13 cellular contexts compared by ENCODE assay signal in genomic region chrX:91779139-91779538, GRCh38. TPM values are rescaled to one million over a fixed set of nuclear protein-coding genes. Genes with fewer than 3 reads are reported as not detected.
DNase-seq lines count a peak whose midpoint lies in the region; ATAC-seq lines count a peak whose summit lies in the region.
"Not testable (repeated sequence)": the region's sequence is repeated elsewhere in the genome, so short reads cannot be mapped to it uniquely, and the experiment has no call there.
"Had no signal": no experiment of that assay in that cellular context is flagged by ENCODE, and none has a peak within 500 bp of the region (broad histone marks: within the 10 kb centered on the region; RNA-seq: fewer than 3 reads in every experiment).

A gene with protein sequence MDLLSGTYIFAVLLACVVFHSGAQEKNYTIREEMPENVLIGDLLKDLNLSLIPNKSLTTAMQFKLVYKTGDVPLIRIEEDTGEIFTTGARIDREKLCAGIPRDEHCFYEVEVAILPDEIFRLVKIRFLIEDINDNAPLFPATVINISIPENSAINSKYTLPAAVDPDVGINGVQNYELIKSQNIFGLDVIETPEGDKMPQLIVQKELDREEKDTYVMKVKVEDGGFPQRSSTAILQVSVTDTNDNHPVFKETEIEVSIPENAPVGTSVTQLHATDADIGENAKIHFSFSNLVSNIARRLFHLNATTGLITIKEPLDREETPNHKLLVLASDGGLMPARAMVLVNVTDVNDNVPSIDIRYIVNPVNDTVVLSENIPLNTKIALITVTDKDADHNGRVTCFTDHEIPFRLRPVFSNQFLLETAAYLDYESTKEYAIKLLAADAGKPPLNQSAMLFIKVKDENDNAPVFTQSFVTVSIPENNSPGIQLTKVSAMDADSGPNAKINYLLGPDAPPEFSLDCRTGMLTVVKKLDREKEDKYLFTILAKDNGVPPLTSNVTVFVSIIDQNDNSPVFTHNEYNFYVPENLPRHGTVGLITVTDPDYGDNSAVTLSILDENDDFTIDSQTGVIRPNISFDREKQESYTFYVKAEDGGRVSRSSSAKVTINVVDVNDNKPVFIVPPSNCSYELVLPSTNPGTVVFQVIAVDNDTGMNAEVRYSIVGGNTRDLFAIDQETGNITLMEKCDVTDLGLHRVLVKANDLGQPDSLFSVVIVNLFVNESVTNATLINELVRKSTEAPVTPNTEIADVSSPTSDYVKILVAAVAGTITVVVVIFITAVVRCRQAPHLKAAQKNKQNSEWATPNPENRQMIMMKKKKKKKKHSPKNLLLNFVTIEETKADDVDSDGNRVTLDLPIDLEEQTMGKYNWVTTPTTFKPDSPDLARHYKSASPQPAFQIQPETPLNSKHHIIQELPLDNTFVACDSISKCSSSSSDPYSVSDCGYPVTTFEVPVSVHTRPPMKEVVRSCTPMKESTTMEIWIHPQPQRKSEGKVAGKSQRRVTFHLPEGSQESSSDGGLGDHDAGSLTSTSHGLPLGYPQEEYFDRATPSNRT (N-terminal part only) (plus strand): TSS chrX:91779375. CDS start chrX:91835505, 56,130 bp downstream.

- not testable (repeated sequence) for H3K4me1 Mint-ChIP-seq in T-cell

- H3K27ac ChIP-seq in mesodermal cell (ENCODE audit: low read depth, low read length, severe bottlenecking) = not testable (repeated sequence)

- H3K36me3 Mint-ChIP-seq in T-cell = not testable (repeated sequence)

- ATAC-seq in T-cell (replicated peaks in 1 of 4) = peak; percentile 9 to 59 (median 24)
- ATAC-seq in left ventricle myocardium superior = not testable (repeated sequence)

- no CpG with 5 or more reads among the region's 23 CpGs for WGBS in mesodermal cell (ENCODE audit: insufficient coverage in 2 of 2), 2 experiments

- not testable (repeated sequence) for H3K4me3 Mint-ChIP-seq in T-cell

- H3K27me3 Mint-ChIP-seq in T-cell = peaks cover 6 to 14% of the 10 kb centered on the region in 2 donors

- POLR2A ChIA-PET in T-cell (lab: Charles Lee) = not testable (repeated sequence)

- H3K27ac Mint-ChIP-seq in T-cell = not testable (repeated sequence)

- H3K4me3 ChIP-seq in mesodermal cell (ENCODE audit: extremely low read depth, insufficient read depth, low read length, poor library complexity, severe bottlenecking) = peak within 1 kb of the TSS; percentile 23

- intact Hi-C loops in left ventricle myocardium superior (cut with micrococcal nuclease) = not testable (repeated sequence)

- DNase-seq in KBM-7 (peak; percentile 86), NCI-H510A (lab: John Stamatoyannopoulos, UW) (peak; percentile 33), astrocyte of the hippocampus (ENCODE audit: low read depth, low spot score) (peak; percentile 27), left ventricle myocardium superior (peak; percentile 9)
- DNase-seq in T-cell = not testable (repeated sequence)
- peak; percentile 0 for DNase-seq in stimulated activated CD4-positive, alpha-beta T cell treated with anti-CD3 and anti-CD28 coated beads, Interleukin-12 subunit alpha, Interleukin-12 subunit beta, amount 100 ng/mL, for 4 hours

- not testable (repeated sequence) for H3K4me1 ChIP-seq in mesodermal cell (ENCODE audit: control insufficient read depth, insufficient read depth, low read length, poor library complexity, severe bottlenecking)

- not testable (repeated sequence) for H3K9me3 Mint-ChIP-seq in T-cell

- not testable (repeated sequence) for H3K9me3 ChIP-seq in mesodermal cell (ENCODE audit: control insufficient read depth, low read length)

- CTCF ChIA-PET in T-cell (lab: Charles Lee) = not testable (repeated sequence)

- in situ Hi-C loops in KBM-7 (cut with MboI; ENCODE audit: low pct_unique_long_range_greater_than_20kb, low sequenced_read_pairs) = not testable (repeated sequence)

- H3K36me3 ChIP-seq in mesodermal cell (ENCODE audit: control insufficient read depth, insufficient read depth, low read length) = not testable (repeated sequence)

RNA-seq across cellular contexts. Expression of the gene that starts here (rescaled TPM):
- total RNA-seq in T-cell (not detected), left ventricle myocardium superior (not detected)
- 3.8 TPM for polyA plus RNA-seq in mesodermal cell (2013, experiment 1 of 2)
- polyA plus RNA-seq in mesodermal cell (2013, experiment 2 of 2) = 3.0 TPM
- total RNA-seq: activated naive CD8-positive, alpha-beta T cell treated with anti-CD3 and anti-CD28 coated beads, Interleukin-2, amount 10 ng/mL, durations not matched to agents 7 days and 5 days; chondrocyte; glomerular endothelial cell; natural killer cell; RPMI7951; T-helper 2 cell treated with Interferon-gamma antibody and Interleukin-4, amounts not matched to agents 100 ng/mL and 5 ng/mL, for 36 hours had no signal

Comparison
In these comparisons a context has a peak if more than half of its experiments do, and no peak if none do; other contexts are left out.
1. Peak in ATAC-seq in T-cell; RNA of the gene not detected or under 1 TPM.
2. Peak in DNase-seq in left ventricle myocardium superior; RNA of the gene not detected or under 1 TPM.